In the genomic region with DNA sequence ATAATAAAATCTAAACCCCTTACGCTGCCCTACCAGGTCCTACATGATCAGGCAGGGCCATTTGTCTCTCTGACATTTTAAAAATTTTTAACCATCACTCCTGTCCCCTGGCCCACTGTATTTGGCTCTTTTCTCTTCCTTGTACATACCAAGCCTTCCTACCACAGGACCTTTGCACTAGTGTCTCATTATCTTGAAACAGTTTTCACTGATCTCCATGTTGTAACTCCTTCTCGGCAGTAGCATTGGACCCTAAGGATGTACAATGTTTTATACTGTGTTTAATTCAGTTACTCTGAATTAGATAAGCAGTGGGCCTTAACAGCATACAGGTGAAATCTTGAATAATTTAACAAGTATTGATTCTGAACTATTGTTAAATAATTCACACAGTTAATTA, we compare ENCODE assay signal across 20 cellular contexts.
DNase-seq lines count a peak whose midpoint lies in the region; ATAC-seq and TF ChIP-seq lines count a peak whose summit lies in the region.
"Had no signal": no experiment of that assay in that cellular context is flagged by ENCODE, and none has a peak within 500 bp of the region (broad histone marks: within the 10 kb centered on the region; RNA-seq: fewer than 3 reads in every experiment).

No MANE protein-coding gene starts in this region.

- no peak for ATAC-seq in activated naive CD4-positive, alpha-beta T cell treated with anti-CD3 and anti-CD28 coated beads, Interleukin-2, amount 50 U/mL, for 72 hours
- no peak for ATAC-seq in GM23338
- no peak for ATAC-seq in WTC11
- ATAC-seq in memory B cell (ENCODE audit: low read depth) = no peak
- ATAC-seq: GM12878 had no signal

- no peaks in the 10 kb centered on the region for H3F3A ChIP-seq in GM23338 (replicated peaks; ENCODE audit: low read depth)

- H3K4me3 Mint-ChIP-seq in activated naive CD4-positive, alpha-beta T cell treated with anti-CD3 and anti-CD28 coated beads, Interleukin-2, amount 50 U/mL, for 24 hours = no peak overlapping the region
- H3K4me3 Mint-ChIP-seq in GM23338 = no peak overlapping the region
- no peak overlapping the region for H3K4me3 Mint-ChIP-seq in WTC11
- no peak overlapping the region for H3K4me3 Mint-ChIP-seq in memory B cell
- H3K4me3 Mint-ChIP-seq: B cell; CD4-positive, CD25-positive, alpha-beta regulatory T cell; CD8-positive, alpha-beta memory T cell had no signal

- H2AFZ ChIP-seq in GM23338 = no peak overlapping the region
- H2AFZ ChIP-seq: GM23248 had no signal

- no peaks in the 10 kb centered on the region for H3K27me3 ChIP-seq in GM23338 (ENCODE audit: insufficient read depth)

- peak overlapping the region; percentile 46 for H3K27ac Mint-ChIP-seq in activated naive CD4-positive, alpha-beta T cell treated with anti-CD3 and anti-CD28 coated beads, Interleukin-2, amount 50 U/mL, for 24 hours
- no peak overlapping the region for H3K27ac Mint-ChIP-seq in activated naive CD4-positive, alpha-beta T cell treated with anti-CD3 and anti-CD28 coated beads, Interleukin-2, amount 50 U/mL, for 72 hours
- H3K27ac Mint-ChIP-seq in GM23338 = peak overlapping the region; percentile 52
- H3K27ac Mint-ChIP-seq in WTC11 = 0 out of 2 replicates have a peak overlapping the region, but pooled peaks have one; percentile 21
- peak overlapping the region; percentile 56 for H3K27ac Mint-ChIP-seq in memory B cell
- H3K27ac Mint-ChIP-seq: B cell had no signal

- no peaks in the 10 kb centered on the region for H3K9me3 Mint-ChIP-seq in activated naive CD4-positive, alpha-beta T cell treated with anti-CD3 and anti-CD28 coated beads, Interleukin-2, amount 50 U/mL, for 24 hours
- no peaks in the 10 kb centered on the region for H3K9me3 Mint-ChIP-seq in activated naive CD4-positive, alpha-beta T cell treated with anti-CD3 and anti-CD28 coated beads, Interleukin-2, amount 50 U/mL, for 72 hours
- H3K9me3 Mint-ChIP-seq in GM23338 (no peaks in the 10 kb centered on the region), WTC11 (no peaks in the 10 kb centered on the region), memory B cell (no peaks in the 10 kb centered on the region)
- H3K9me3 Mint-ChIP-seq: CD8-positive, alpha-beta memory T cell had no signal

- no peak for TF ChIP-seq CTCF in GM23338 (conservative IDR thresholded peaks at IDR 0.05; ENCODE audit: low read depth in 2 of 2)
- no peak for TF ChIP-seq CTCF in WTC11 (IDR thresholded peaks at IDR 0.05)

- H3K79me2 ChIP-seq in GM23338 (replicated peaks; ENCODE audit: insufficient read depth) = no peaks in the 10 kb centered on the region

- H4K20me1 ChIP-seq in GM23338 (replicated peaks; ENCODE audit: insufficient read depth) = no peaks in the 10 kb centered on the region

- CTCF ChIA-PET in WTC11 (lab: Charles Lee) = no interaction called here

- H3K27ac ChIP-seq in GM23338 (ENCODE audit: low read depth) = no peak overlapping the region
- H3K27ac ChIP-seq: GM23248 had no signal

- peaks cover 91% of the 10 kb centered on the region for H3K4me1 ChIP-seq in GM23338 (ENCODE audit: insufficient read depth)

- no peaks in the 10 kb centered on the region for H3K9me2 ChIP-seq in GM23338 (ENCODE audit: insufficient read depth)

- DNase-seq in activated naive CD4-positive, alpha-beta T cell treated with anti-CD3 and anti-CD28 coated beads, Interleukin-2, amount 50 U/mL, for 72 hours (ENCODE audit: low spot score in 2 of 2) = no peak
- DNase-seq in GM23338 (ENCODE audit: low spot score) (no peak), WTC11 (ENCODE audit: low spot score) (no peak), memory B cell (ENCODE audit: low spot score in 2 of 2) (no peak), occipital lobe (lab: John Stamatoyannopoulos, UW) (no peak)
- DNase-seq in stimulated activated CD4-positive, alpha-beta T cell treated with anti-CD3 and anti-CD28 coated beads, Interleukin-15, amount 100 ng/mL, for 24 hours = no peak
- DNase-seq: 8988T; C1 segment of cervical spinal cord; CD4-positive, CD25-positive, alpha-beta regulatory T cell; CD8-positive, alpha-beta memory T cell; COR-L47; DMS 273 treated with DMSO at 0.1 percent for 48 hours; DMS53; DND-41; EL; GM23248; H7 had no signal

- no peaks in the 10 kb centered on the region for H3K27me3 Mint-ChIP-seq in activated naive CD4-positive, alpha-beta T cell treated with anti-CD3 and anti-CD28 coated beads, Interleukin-2, amount 50 U/mL, for 24 hours
- no peaks in the 10 kb centered on the region for H3K27me3 Mint-ChIP-seq in GM23338 (ENCODE audit: insufficient read depth, low read depth, poor library complexity)
- no peaks in the 10 kb centered on the region for H3K27me3 Mint-ChIP-seq in WTC11 (ENCODE audit: low read depth)
- H3K27me3 Mint-ChIP-seq in memory B cell = no peaks in the 10 kb centered on the region
- H3K27me3 Mint-ChIP-seq: B cell; CD4-positive, CD25-positive, alpha-beta regulatory T cell; CD8-positive, alpha-beta memory T cell had no signal

- H3K4me2 ChIP-seq in GM23338 = no peak overlapping the region

- POLR2A ChIA-PET in WTC11 (lab: Charles Lee) = no interaction called here

- H3K4me1 Mint-ChIP-seq in activated naive CD4-positive, alpha-beta T cell treated with anti-CD3 and anti-CD28 coated beads, Interleukin-2, amount 50 U/mL, for 24 hours = peaks cover 55% of the 10 kb centered on the region
- peaks cover 69% of the 10 kb centered on the region for H3K4me1 Mint-ChIP-seq in GM23338
- peaks cover 82% of the 10 kb centered on the region for H3K4me1 Mint-ChIP-seq in WTC11
- H3K4me1 Mint-ChIP-seq in memory B cell = peaks cover 15% of the 10 kb centered on the region

- peaks cover 7% of the 10 kb centered on the region for H3K36me3 Mint-ChIP-seq in activated naive CD4-positive, alpha-beta T cell treated with anti-CD3 and anti-CD28 coated beads, Interleukin-2, amount 50 U/mL, for 24 hours
- H3K36me3 Mint-ChIP-seq in activated naive CD4-positive, alpha-beta T cell treated with anti-CD3 and anti-CD28 coated beads, Interleukin-2, amount 50 U/mL, for 72 hours = no peaks in the 10 kb centered on the region
- H3K36me3 Mint-ChIP-seq in GM23338 (ENCODE audit: low read depth) = no peaks in the 10 kb centered on the region
- H3K36me3 Mint-ChIP-seq in WTC11 = no peaks in the 10 kb centered on the region
- peaks cover 6% of the 10 kb centered on the region for H3K36me3 Mint-ChIP-seq in memory B cell

- H3K36me3 ChIP-seq in GM23338 (ENCODE audit: insufficient read depth) = no peaks in the 10 kb centered on the region

- no peak overlapping the region for H3K4me3 ChIP-seq in GM23338
- H3K4me3 ChIP-seq: GM12878, GM23248 had no signal

TF ChIP-seq in GM23338, 12 proteins besides CTCF, POLR2A, EP300 and RAD21 (continues in another document):
- no peak for TF ChIP-seq CREB1 (CRISPR knock-in tag; IDR thresholded peaks at IDR 0.05; ENCODE audit: low read depth)
- no peak for TF ChIP-seq STAT1 (IDR thresholded peaks at IDR 0.05; ENCODE audit: unreplicated experiment)
- no peak for TF ChIP-seq POLR2AphosphoS5 (IDR thresholded peaks at IDR 0.05; ENCODE audit: low read depth)

TF ChIP-seq in WTC11, 78 proteins besides CTCF, POLR2A, EP300 and RAD21:
- TF ChIP-seq ZNF138 (CRISPR knock-in tag; conservative IDR thresholded peaks at IDR 0.05) (no peak), NR2C2 (CRISPR knock-in tag; IDR thresholded peaks at IDR 0.05) (no peak), NFE2L1 (CRISPR knock-in tag; IDR thresholded peaks at IDR 0.05) (no peak), SMAD4 (CRISPR knock-in tag; IDR thresholded peaks at IDR 0.05) (no peak), ESRRA (CRISPR knock-in tag; IDR thresholded peaks at IDR 0.05; ENCODE audit: borderline replicate concordance) (no peak), TEAD4 (CRISPR knock-in tag; IDR thresholded peaks at IDR 0.05) (no peak), NFATC4 (CRISPR knock-in tag; IDR thresholded peaks at IDR 0.05) (no peak), ATF1 (CRISPR knock-in tag; IDR thresholded peaks at IDR 0.05) (no peak), ZNF416 (CRISPR knock-in tag; IDR thresholded peaks at IDR 0.05) (no peak), ZNF232 (CRISPR knock-in tag; IDR thresholded peaks at IDR 0.05) (no peak)

Comparison
In these comparisons a context has a peak if more than half of its experiments do, and no peak if none do; other contexts are left out.
1. H3K27ac Mint-ChIP-seq: peak in activated naive CD4-positive, alpha-beta T cell treated with anti-CD3 and anti-CD28 coated beads, Interleukin-2, amount 50 U/mL, for 24 hours (single experiment), GM23338 (single experiment), WTC11 (single experiment) and memory B cell (single experiment); none in activated naive CD4-positive, alpha-beta T cell treated with anti-CD3 and anti-CD28 coated beads, Interleukin-2, amount 50 U/mL, for 72 hours (0 of 2).